Comparison of ENCODE assay signal across 15 cellular contexts in genomic region chr15:67916051-67916374, GRCh38.
DNase-seq lines count a peak whose midpoint lies in the region; ATAC-seq and TF ChIP-seq lines count a peak whose summit lies in the region.
"Had no signal": no experiment of that assay in that cellular context is flagged by ENCODE, and none has a peak within 500 bp of the region (broad histone marks: within the 10 kb centered on the region; RNA-seq: fewer than 3 reads in every experiment).

No MANE protein-coding gene starts in this region.

- no peaks in the 10 kb centered on the region for H3K27me3 ChIP-seq in breast epithelium
- no peaks in the 10 kb centered on the region for H3K27me3 ChIP-seq in mammary epithelial cell (ENCODE audit: insufficient read depth, low read length)
- no peaks in the 10 kb centered on the region for H3K27me3 ChIP-seq in osteoblast (ENCODE audit: insufficient read depth, low read length)
- no peaks in the 10 kb centered on the region for H3K27me3 ChIP-seq in upper lobe of left lung
- H3K27me3 ChIP-seq: MG63 had no signal

- H3K27me3 Mint-ChIP-seq in glutamatergic neuron (ENCODE audit: unreplicated experiment): peaks cover 6% of the 10 kb centered on the region
- H3K27me3 Mint-ChIP-seq in T-helper 2 cell treated with Interferon-gamma antibody and Interleukin-4, amounts not matched to agents 5 μg/mL and 100 μg/mL, for 36 hours (ENCODE audit: low read depth): no peaks in the 10 kb centered on the region

- TF ChIP-seq POLR2A in breast epithelium (IDR thresholded peaks at IDR 0.05) (no peak), upper lobe of left lung (IDR thresholded peaks at IDR 0.05) (no peak)

- H4K20me1 ChIP-seq in mammary epithelial cell (ENCODE audit: insufficient read depth, low read length): no peaks in the 10 kb centered on the region
- no peaks in the 10 kb centered on the region for H4K20me1 ChIP-seq in osteoblast (ENCODE audit: insufficient read depth, low read length)

- H3K4me3 Mint-ChIP-seq in glutamatergic neuron (ENCODE audit: unreplicated experiment): no peak overlapping the region
- no peak overlapping the region for H3K4me3 Mint-ChIP-seq in T-helper 2 cell treated with Interferon-gamma antibody and Interleukin-4, amounts not matched to agents 5 μg/mL and 100 μg/mL, for 36 hours
- H3K4me3 Mint-ChIP-seq: CD8-positive, alpha-beta T cell had no signal

- no peaks in the 10 kb centered on the region for H3K79me2 ChIP-seq in mammary epithelial cell (ENCODE audit: insufficient read depth, low read length)
- H3K79me2 ChIP-seq in osteoblast (ENCODE audit: insufficient read depth, low read length): no peaks in the 10 kb centered on the region

- intact Hi-C loops in breast epithelium (cut with DNase I; ENCODE audit: low total_unique reads) (loop anchor here (10.0 kb wide), 1 partner anchor 1101 kb away; no protein-coding TSS in a partner anchor), mammary epithelial cell (cut with micrococcal nuclease) (no loop called here)

- H3K9me3 ChIP-seq in breast epithelium (peaks cover 0 to 10% of the 10 kb centered on the region in 2 donors), mammary epithelial cell (replicated peaks; ENCODE audit: insufficient read depth, low read length) (no peaks in the 10 kb centered on the region), osteoblast (ENCODE audit: low read depth, low read length) (no peaks in the 10 kb centered on the region), upper lobe of left lung (peaks cover 0 to 6% (median 0%) of the 10 kb centered on the region in 4 donors)

- dilution Hi-C loops in mammary epithelial cell (cut with HindIII; ENCODE audit: low sequenced_read_pairs): no loop called here

- no peaks in the 10 kb centered on the region for H3K4me1 ChIP-seq in breast epithelium
- no peaks in the 10 kb centered on the region for H3K4me1 ChIP-seq in mammary epithelial cell (ENCODE audit: insufficient read depth, low read length)
- H3K4me1 ChIP-seq in osteoblast (ENCODE audit: insufficient read depth, low read length): peaks cover 16% of the 10 kb centered on the region
- H3K4me1 ChIP-seq in upper lobe of left lung: peaks cover 0 to 17% (median 16%) of the 10 kb centered on the region in 4 donors

- TF ChIP-seq CTCF in breast epithelium (IDR thresholded peaks at IDR 0.05): no peak
- no peak for TF ChIP-seq CTCF in mammary epithelial cell (conservative IDR thresholded peaks at IDR 0.05 in 1 of 2, IDR thresholded peaks at IDR 0.05 in 1 of 2; ENCODE audit: extremely low read depth in 1 of 2, insufficient read depth in 1 of 2, low read depth in 1 of 2, low read length in 2 of 2)
- no peak for TF ChIP-seq CTCF in glutamatergic neuron (IDR thresholded peaks at IDR 0.05; ENCODE audit: partially characterized antibody, unreplicated experiment)
- TF ChIP-seq CTCF in osteoblast (IDR thresholded peaks at IDR 0.05; ENCODE audit: extremely low read depth, low read depth, low read length): no peak
- no peak for TF ChIP-seq CTCF in upper lobe of left lung (IDR thresholded peaks at IDR 0.05)

- no TSS peak for BruUV-seq in mammary epithelial cell (replicated peaks; lab: Mats Ljungman, UMichigan)

- H3K27ac Mint-ChIP-seq in glutamatergic neuron (ENCODE audit: unreplicated experiment): peak overlapping the region; percentile 99
- no peak overlapping the region for H3K27ac Mint-ChIP-seq in T-helper 2 cell treated with Interferon-gamma antibody and Interleukin-4, amounts not matched to agents 5 μg/mL and 100 μg/mL, for 36 hours
- H3K27ac Mint-ChIP-seq: CD8-positive, alpha-beta T cell had no signal

- DNase-seq in breast epithelium (ENCODE audit: low spot score in 2 of 2) (no peak), mammary epithelial cell (no peak), glutamatergic neuron (no peak), osteoblast (ENCODE audit: insufficient read length, low spot score, missing footprints) (no peak), upper lobe of left lung (no peak), ureter (ENCODE audit: low spot score) (no peak)
- no peak for DNase-seq in T-helper 2 cell treated with Interferon-gamma antibody and Interleukin-4, amounts not matched to agents 5 μg/mL and 100 μg/mL, for 36 hours (ENCODE audit: low spot score)
- DNase-seq: activated CD4-positive, CD25-positive, alpha-beta regulatory T cell; activated T-cell treated with anti-CD3 and anti-CD28 coated beads for 4 hours; CD8-positive, alpha-beta T cell; effector CD4-positive, alpha-beta T cell; H7; stimulated activated naive CD4-positive, alpha-beta T cell treated with Interleukin-2 at 50 U/mL for 16 hours had no signal

- ATAC-seq in upper lobe of left lung (ENCODE audit: low FRiP score in 2 of 2): no peak
- ATAC-seq in GM19455 (IDR thresholded peaks at IDR 0.05; ENCODE audit: unreplicated experiment): no peak
- ATAC-seq: CD8-positive, alpha-beta T cell had no signal

- no peak overlapping the region for H3K9ac ChIP-seq in mammary epithelial cell (ENCODE audit: insufficient read depth, low read length)

- H3K4me3 ChIP-seq in breast epithelium (no peak overlapping the region), mammary epithelial cell (replicated peaks in 1 of 3; ENCODE audit: insufficient read depth in 1 of 3, low read depth in 2 of 3, low read length in 3 of 3) (no peak overlapping the region), osteoblast (ENCODE audit: insufficient read depth, low read length) (no peak overlapping the region), upper lobe of left lung (no peak overlapping the region)
- H3K4me3 ChIP-seq: MG63 had no signal

- peaks cover 6% of the 10 kb centered on the region for H3K9me3 Mint-ChIP-seq in glutamatergic neuron (ENCODE audit: unreplicated experiment)
- H3K9me3 Mint-ChIP-seq in T-helper 2 cell treated with Interferon-gamma antibody and Interleukin-4, amounts not matched to agents 5 μg/mL and 100 μg/mL, for 36 hours: peaks cover 13% of the 10 kb centered on the region

- in situ Hi-C loops in mammary epithelial cell (cut with MboI; ENCODE audit: low sequenced_read_pairs in 2 of 2): no loop called here

- H3K4me1 Mint-ChIP-seq in glutamatergic neuron (ENCODE audit: low read depth, unreplicated experiment): peaks cover 42% of the 10 kb centered on the region
- H3K4me1 Mint-ChIP-seq in T-helper 2 cell treated with Interferon-gamma antibody and Interleukin-4, amounts not matched to agents 5 μg/mL and 100 μg/mL, for 36 hours (ENCODE audit: low read depth): peaks cover 3% of the 10 kb centered on the region

- CTCF ChIA-PET in mammary epithelial cell (lab: Charles Lee; ENCODE audit: low non-redundant PET): no interaction called here

- peaks cover 5% of the 10 kb centered on the region for H3K36me3 Mint-ChIP-seq in glutamatergic neuron (ENCODE audit: unreplicated experiment)
- H3K36me3 Mint-ChIP-seq in T-helper 2 cell treated with Interferon-gamma antibody and Interleukin-4, amounts not matched to agents 5 μg/mL and 100 μg/mL, for 36 hours (ENCODE audit: low read depth): no peaks in the 10 kb centered on the region
- H3K36me3 Mint-ChIP-seq: CD8-positive, alpha-beta T cell had no signal

- H3K27ac ChIP-seq in breast epithelium: peak overlapping the region; percentile 64 to 80
- H3K27ac ChIP-seq in mammary epithelial cell (ENCODE audit: insufficient read depth, low read depth, low read length): no peak overlapping the region
- no peak overlapping the region for H3K27ac ChIP-seq in osteoblast (ENCODE audit: low read depth, low read length)
- peak overlapping the region; percentile 64 to 83 (median 78) for H3K27ac ChIP-seq in upper lobe of left lung

- H3K4me2 ChIP-seq in mammary epithelial cell (ENCODE audit: insufficient read depth, low read depth, low read length): no peak overlapping the region
- no peak overlapping the region for H3K4me2 ChIP-seq in osteoblast (ENCODE audit: insufficient read depth, low read length)

- no peak for TF ChIP-seq EP300 in upper lobe of left lung (IDR thresholded peaks at IDR 0.05)

- H2AFZ ChIP-seq in mammary epithelial cell (ENCODE audit: low read depth, low read length): no peak overlapping the region
- peak overlapping the region; percentile 80 for H2AFZ ChIP-seq in osteoblast (ENCODE audit: low read length)

- H3K36me3 ChIP-seq in breast epithelium (no peaks in the 10 kb centered on the region), mammary epithelial cell (ENCODE audit: insufficient read depth, low read length) (no peaks in the 10 kb centered on the region), osteoblast (ENCODE audit: insufficient read depth, low read length) (no peaks in the 10 kb centered on the region), upper lobe of left lung (no peaks in the 10 kb centered on the region)
- H3K36me3 ChIP-seq: MG63 had no signal

Comparison
In these comparisons a context has a peak if more than half of its experiments do, and no peak if none do; other contexts are left out.
1. H3K27ac ChIP-seq: peak in breast epithelium (2 of 2) and upper lobe of left lung (4 of 4); none in mammary epithelial cell (single experiment) and osteoblast (single experiment).